In genomic region chr7:6655636-6656385, GRCh38 we compare ENCODE assay signal across 17 cellular contexts.
"Had no signal": no experiment of that assay in that cellular context is flagged by ENCODE, and none has a peak within 500 bp of the region (broad histone marks: within the 10 kb centered on the region; RNA-seq: fewer than 3 reads in every experiment).

No MANE protein-coding gene starts in this region.

- H3K27me3 ChIP-seq: dorsolateral prefrontal cortex, esophagus squamous epithelium, uterus had no signal

- H3K4me1 ChIP-seq: psoas muscle, uterus had no signal

- H3K4me3 ChIP-seq: dorsolateral prefrontal cortex, esophagus squamous epithelium, psoas muscle, thoracic aorta, uterus had no signal

- H3K9me3 ChIP-seq: psoas muscle, thoracic aorta, uterus had no signal

- ATAC-seq: activated CD8-positive, alpha-beta T cell treated with anti-CD3 and anti-CD28 coated beads, Interleukin-2, amount 10 ng/mL, durations not matched to agents 7 days and 5 days; left lobe of liver; natural killer cell treated with Interleukin-12 subunit alpha and Interleukin-12 subunit beta and Interleukin-15 and Interleukin-18, amount 100 ng/mL, for 72 hours; psoas muscle; stimulated activated naive CD8-positive, alpha-beta T cell treated with anti-CD3 and anti-CD28 coated beads, Interleukin-15, Interleukin-2, amounts not matched to agents 100 U/mL and 50 U/mL, for 24 hours had no signal

- DNase-seq: activated CD4-positive, alpha-beta T cell treated with anti-CD3 and anti-CD28 coated beads for 4 hours; activated CD8-positive, alpha-beta memory T cell treated with anti-CD3 and anti-CD28 coated beads, Interleukin-2, amount 50 U/mL, for 48 hours; activated CD8-positive, alpha-beta T cell treated with anti-CD3 and anti-CD28 coated beads, Interleukin-2, amount 10 ng/mL, durations not matched to agents 7 days and 5 days; activated naive CD8-positive, alpha-beta T cell treated with anti-CD3 and anti-CD28 coated beads, Interleukin-2, amount 10 ng/mL, durations not matched to agents 7 days and 5 days; anterior cingulate cortex; esophagus squamous epithelium; foreskin fibroblast; nucleus accumbens; psoas muscle; stimulated activated CD4-positive, alpha-beta T cell treated with anti-CD3 and anti-CD28 coated beads, Interleukin-4, amount 100 ng/mL, for 1 hour; stimulated activated CD8-positive, alpha-beta memory T cell treated with anti-CD3 and anti-CD28 coated beads, Interleukin-4, amount 100 ng/mL, for 48 hours; stimulated activated naive CD8-positive, alpha-beta T cell treated with anti-CD3 and anti-CD28 coated beads, Interleukin-15, Interleukin-2, amounts not matched to agents 100 U/mL and 50 U/mL, for 24 hours; uterus had no signal

- H3K27ac ChIP-seq: dorsolateral prefrontal cortex, esophagus squamous epithelium, psoas muscle, thoracic aorta, uterus had no signal

- H3K36me3 ChIP-seq: uterus had no signal
